Comparison of ENCODE assay signal across 8 cellular contexts in the genomic region with DNA sequence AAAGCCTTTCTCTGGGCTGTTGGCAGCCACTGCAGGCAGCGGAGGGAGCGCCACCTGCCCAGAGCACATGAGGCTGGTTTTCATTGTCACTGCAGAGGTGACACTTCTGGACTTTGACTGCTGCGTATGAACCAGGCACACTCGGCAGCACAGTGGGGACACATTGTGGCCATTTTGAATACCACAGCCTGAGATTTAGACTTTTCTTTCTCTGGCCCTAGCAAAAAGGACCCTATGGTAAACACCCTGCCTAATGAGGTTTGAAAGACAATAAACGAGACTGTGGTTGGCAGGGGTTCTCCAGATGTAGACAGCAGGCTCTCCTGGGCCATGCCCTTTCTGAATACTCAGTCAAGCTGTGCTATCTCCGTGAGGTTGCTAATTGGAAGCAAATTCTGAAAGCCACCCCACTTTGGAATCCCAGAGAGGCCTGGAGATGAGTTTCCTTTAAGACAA. TPM values are rescaled to one million over a fixed set of nuclear protein-coding genes. Genes with fewer than 3 reads are reported as not detected.
DNase-seq lines count a peak whose midpoint lies in the region; ATAC-seq, FAIRE-seq and TF ChIP-seq lines count a peak whose summit lies in the region.

No MANE protein-coding gene starts in this region.

- TF ChIP-seq RAD21 in A549 (conservative IDR thresholded peaks at IDR 0.05 in 1 of 2, IDR thresholded peaks at IDR 0.05 in 1 of 2), result peak; percentile 61 to 62

- CTCF ChIA-PET in A549 (lab: Yijun Ruan, JAX), result interaction anchor here (1.0 to 15.7 kb wide), 4 partner anchors 9 to 430 kb away, joined by 3 to 239 read pairs (median 4); no protein-coding TSS in a partner anchor

- no peak for TF ChIP-seq EP300 in A549 (IDR thresholded peaks at IDR 0.05)

- no peaks in the 10 kb centered on the region for H3K4me1 ChIP-seq in A549
- no peaks in the 10 kb centered on the region for H3K4me1 ChIP-seq in trophoblast cell (ENCODE audit: control insufficient read depth in 1 of 2, insufficient read depth in 2 of 2, low read length in 2 of 2)

- H3K4me3 ChIP-seq in A549 (no peak overlapping the region), trophoblast cell (ENCODE audit: low read depth, low read length) (no peak overlapping the region)

- H4K8ac ChIP-seq in trophoblast cell (ENCODE audit: low read depth, low read length), result no peak overlapping the region

- H3K14ac ChIP-seq in trophoblast cell (ENCODE audit: low read length), result no peak overlapping the region

- no peak overlapping the region for H3K23ac ChIP-seq in trophoblast cell (ENCODE audit: low read length)

- no peaks in the 10 kb centered on the region for H3K79me2 ChIP-seq in trophoblast cell (ENCODE audit: control insufficient read depth, insufficient read depth, low read length, poor library complexity)

- H3K9me3 Mint-ChIP-seq in glutamatergic neuron (ENCODE audit: unreplicated experiment), result peaks cover 2% of the 10 kb centered on the region

- H3K9me3 ChIP-seq in A549 (no peaks in the 10 kb centered on the region), trophoblast cell (ENCODE audit: insufficient read depth, low read depth, low read length) (no peaks in the 10 kb centered on the region)

- no peaks in the 10 kb centered on the region for H3K27me3 ChIP-seq in trophoblast cell (ENCODE audit: insufficient read depth, low read length)

- ATAC-seq in A549 (peak; percentile 74 to 81), HG03045 (IDR thresholded peaks at IDR 0.05; ENCODE audit: unreplicated experiment) (peak; percentile 67)

- H4K91ac ChIP-seq in trophoblast cell (ENCODE audit: low read depth, low read length), result no peak overlapping the region

- no peak overlapping the region for H3K4me3 Mint-ChIP-seq in glutamatergic neuron (ENCODE audit: unreplicated experiment)

- H4K12ac ChIP-seq in trophoblast cell (ENCODE audit: low read depth, low read length), result no peak overlapping the region

- TF ChIP-seq CTCF in A549 (IDR thresholded peaks at IDR 0.05) (peak; percentile 28; the same call in 2 of the 3 replicates), GM12872 (IDR thresholded peaks at IDR 0.05; ENCODE audit: insufficient read depth, low read depth, low read length) (peak; percentile 73), glutamatergic neuron (IDR thresholded peaks at IDR 0.05; ENCODE audit: partially characterized antibody, unreplicated experiment) (peak; percentile 67)

- no peak overlapping the region for H2BK5ac ChIP-seq in trophoblast cell (ENCODE audit: low read depth, low read length, poor library complexity)

- H3K36me3 Mint-ChIP-seq in glutamatergic neuron (ENCODE audit: unreplicated experiment), result no peaks in the 10 kb centered on the region

- peak overlapping the region; percentile 1 for H3K9ac ChIP-seq in trophoblast cell (ENCODE audit: low read length)

- POLR2A ChIA-PET in A549 (lab: Yijun Ruan, JAX), result no interaction called here

- no peak overlapping the region for H2AFZ ChIP-seq in trophoblast cell (ENCODE audit: insufficient read depth, low read length, poor library complexity)

- H2AK5ac ChIP-seq in trophoblast cell (ENCODE audit: low read length), result no peak overlapping the region

- WGBS in A549 (ENCODE audit: missing lambda C conversion rate), result 17% methylated on average over 6 of the region's 6 CpGs
- WGBS in trophoblast cell (ENCODE audit: extremely low coverage, insufficient coverage, insufficient read length), result no CpG with 5 or more reads among the region's 6 CpGs

- H2BK12ac ChIP-seq in trophoblast cell (ENCODE audit: low read length), result no peak overlapping the region

- no peak overlapping the region for H3K4ac ChIP-seq in trophoblast cell (ENCODE audit: low read depth, low read length)

- no peak for TF ChIP-seq POLR2A in A549 (IDR thresholded peaks at IDR 0.05; ENCODE audit: low read length)

- DNase-seq in A549 (ENCODE audit: low read depth in 1 of 2, low spot score in 1 of 2) (peak; percentile 21 to 34), NCI-H345 treated with DMSO at 0.1 percent for 48 hours (lab: John Stamatoyannopoulos, UW; ENCODE audit: unreplicated experiment) (peak; percentile 59), glutamatergic neuron (peak; percentile 51), trophoblast cell (peak; percentile 25 to 71), HK-2 (ENCODE audit: unreplicated experiment) (no peak)
- peak; percentile 55 for DNase-seq in activated CD8-positive, alpha-beta memory T cell treated with anti-CD3 and anti-CD28 coated beads, Interleukin-2, amount 50 U/mL, for 48 hours

- no peak overlapping the region for H3K18ac ChIP-seq in trophoblast cell (ENCODE audit: low read length)

- H2BK120ac ChIP-seq in trophoblast cell (ENCODE audit: insufficient read depth, low read length, poor library complexity), result no peak overlapping the region

- no peak overlapping the region for H3K27ac Mint-ChIP-seq in glutamatergic neuron (ENCODE audit: unreplicated experiment)

- H3K36me3 ChIP-seq in trophoblast cell (ENCODE audit: control insufficient read depth in 1 of 2, insufficient read depth in 2 of 2, low read length in 2 of 2), result no peaks in the 10 kb centered on the region

- peaks cover 2% of the 10 kb centered on the region for H3K27me3 Mint-ChIP-seq in glutamatergic neuron (ENCODE audit: unreplicated experiment)

- no peaks in the 10 kb centered on the region for H3K4me1 Mint-ChIP-seq in glutamatergic neuron (ENCODE audit: low read depth, unreplicated experiment)

- H3K4me2 ChIP-seq in A549 (no peak overlapping the region), trophoblast cell (ENCODE audit: low read length) (no peak overlapping the region)

- no peak overlapping the region for H3K27ac ChIP-seq in A549
- H3K27ac ChIP-seq in trophoblast cell (ENCODE audit: low read depth, low read length), result no peak overlapping the region

- no peak for FAIRE-seq in A549 (lab: Jason Lieb, UNC)

- H3K79me1 ChIP-seq in trophoblast cell (ENCODE audit: low read length), result no peaks in the 10 kb centered on the region

TF ChIP-seq in A549, 52 proteins besides CTCF, POLR2A, EP300 and RAD21:
- TF ChIP-seq JUNB (IDR thresholded peaks at IDR 0.05) (no peak), ZNF302 (CRISPR knock-in tag; IDR thresholded peaks at IDR 0.05) (no peak), HOXB13 (CRISPR knock-in tag; IDR thresholded peaks at IDR 0.05; ENCODE audit: low read depth) (no peak), SMC3 (IDR thresholded peaks at IDR 0.05) (peak; percentile 40; the same call in 2 of the 3 replicates)
- TF ChIP-seq, protein P1, sequence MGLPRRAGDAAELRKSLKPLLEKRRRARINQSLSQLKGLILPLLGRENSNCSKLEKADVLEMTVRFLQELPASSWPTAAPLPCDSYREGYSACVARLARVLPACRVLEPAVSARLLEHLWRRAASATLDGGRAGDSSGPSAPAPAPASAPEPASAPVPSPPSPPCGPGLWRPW (IDR thresholded peaks at IDR 0.05), result no peak

RNA-seq across cellular contexts. Expression of a gene that starts 12.0 kb away (rescaled TPM):
- not detected in 2 replicates for polyA plus RNA-seq in A549 (2011; rRNA removed)
- not detected in 2 replicates for polyA plus RNA-seq in A549 (2012; cell fraction: cytosol; rRNA removed)
- not detected in 2 replicates for polyA plus RNA-seq in A549 (2012; cell fraction: nucleus; rRNA removed)
- polyA plus RNA-seq in A549 (2017; fragmentation: RNase III; extraction: RNeasy Plus Mini Kit Qiagen cat#74134 plus additional on column Dnase treatment), result not detected in 3 replicates
- polyA minus RNA-seq in A549 (2011; rRNA and poly(A)+ RNA removed), result not detected in 2 replicates
- not detected for total RNA-seq in glutamatergic neuron (ENCODE audit: unreplicated experiment)
- 0.25 and 0.37 TPM in 2 replicates for polyA plus RNA-seq in trophoblast cell (2013)

RNA-seq across cellular contexts. Expression of a gene that starts 23.5 kb away (rescaled TPM):
- polyA plus RNA-seq in A549 (2011; rRNA removed) (17.1 and 22.8 TPM in 2 replicates), A549 (2017; fragmentation: RNase III; extraction: RNeasy Plus Mini Kit Qiagen cat#74134 plus additional on column Dnase treatment) (9.2 to 16.9 TPM (median 11.4 TPM) in 3 replicates)
- 12.7 and 16.2 TPM in 2 replicates for polyA plus RNA-seq in A549 (2012; cell fraction: cytosol; rRNA removed)
- 1.2 and 2.0 TPM in 2 replicates for polyA plus RNA-seq in A549 (2012; cell fraction: nucleus; rRNA removed)
- 6.2 and 8.2 TPM in 2 replicates for polyA minus RNA-seq in A549 (2011; rRNA and poly(A)+ RNA removed)
- total RNA-seq in glutamatergic neuron (ENCODE audit: unreplicated experiment), result 4.2 TPM
- 4.6 and 4.8 TPM in 2 replicates for polyA plus RNA-seq in trophoblast cell (2013)
